In the genomic region with DNA sequence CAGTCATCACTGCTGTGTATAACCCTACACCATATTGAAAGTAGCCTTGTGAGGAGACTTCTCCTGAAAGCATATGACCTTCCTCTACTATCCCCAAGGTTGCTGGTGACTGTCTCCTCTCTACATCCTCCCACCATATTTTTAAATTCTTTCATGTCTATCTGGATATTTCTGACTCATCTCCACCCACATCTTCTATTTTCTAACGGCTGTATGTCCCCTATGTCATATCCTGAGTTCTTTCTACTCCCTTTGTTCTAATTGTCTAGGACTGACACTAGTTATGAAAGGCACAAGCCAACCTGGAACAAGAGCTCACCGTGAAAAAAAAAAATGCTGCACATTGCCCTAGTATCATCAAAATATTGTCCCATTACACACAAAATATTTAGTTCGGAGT, we compare ENCODE assay signal across 23 cellular contexts.
DNase-seq lines count a peak whose midpoint lies in the region; ATAC-seq and TF ChIP-seq lines count a peak whose summit lies in the region.
"Had no signal": no experiment of that assay in that cellular context is flagged by ENCODE, and none has a peak within 500 bp of the region (broad histone marks: within the 10 kb centered on the region; RNA-seq: fewer than 3 reads in every experiment).

No MANE protein-coding gene starts in this region.

- no peak overlapping the region for H3K4me2 ChIP-seq in trophoblast cell (ENCODE audit: low read length)
- H3K4me2 ChIP-seq: BLaER1 had no signal

- H4K12ac ChIP-seq in trophoblast cell (ENCODE audit: low read depth, low read length): no peak overlapping the region

- no peak overlapping the region for H2BK120ac ChIP-seq in trophoblast cell (ENCODE audit: insufficient read depth, low read length, poor library complexity)

- H2BK5ac ChIP-seq in trophoblast cell (ENCODE audit: low read depth, low read length, poor library complexity): no peak overlapping the region

- H3K4ac ChIP-seq in trophoblast cell (ENCODE audit: low read depth, low read length): no peak overlapping the region

- no peaks in the 10 kb centered on the region for H3K9me3 ChIP-seq in trophoblast cell (ENCODE audit: insufficient read depth, low read depth, low read length)
- H3K9me3 ChIP-seq in upper lobe of left lung: no peaks in the 10 kb centered on the region
- H3K9me3 ChIP-seq: BLaER1, HAP-1 had no signal

- H3K18ac ChIP-seq in trophoblast cell (ENCODE audit: low read length): no peak overlapping the region

- H3K4me3 Mint-ChIP-seq in activated T-helper 2 cell treated with anti-CD3 and anti-CD28 coated beads, Interferon-gamma antibody, Interleukin-2, Interleukin-4, amounts not matched to agents 10 μg/mL and 5 μg/mL and 100 μg/mL, durations not matched to agents 14 hours and 24 hours and 36 hours (ENCODE audit: low read depth): no peak overlapping the region
- H3K4me3 Mint-ChIP-seq: CD4-positive, CD25-positive, alpha-beta regulatory T cell; HFFc6 had no signal

- H3K9me3 Mint-ChIP-seq in activated T-helper 2 cell treated with anti-CD3 and anti-CD28 coated beads, Interferon-gamma antibody, Interleukin-2, Interleukin-4, amounts not matched to agents 10 μg/mL and 5 μg/mL and 100 μg/mL, durations not matched to agents 14 hours and 24 hours and 36 hours: peaks cover 9% of the 10 kb centered on the region

- H3K27ac ChIP-seq in trophoblast cell (ENCODE audit: low read depth, low read length) (no peak overlapping the region), upper lobe of left lung (no peak overlapping the region)
- H3K27ac ChIP-seq: BLaER1 had no signal

- no peak for TF ChIP-seq POLR2A in upper lobe of left lung (IDR thresholded peaks at IDR 0.05)

- H3K4me3 ChIP-seq in trophoblast cell (ENCODE audit: low read depth, low read length): no peak overlapping the region
- no peak overlapping the region for H3K4me3 ChIP-seq in upper lobe of left lung
- H3K4me3 ChIP-seq: BLaER1, HAP-1 had no signal

- no peaks in the 10 kb centered on the region for H3K36me3 Mint-ChIP-seq in activated T-helper 2 cell treated with anti-CD3 and anti-CD28 coated beads, Interferon-gamma antibody, Interleukin-2, Interleukin-4, amounts not matched to agents 10 μg/mL and 5 μg/mL and 100 μg/mL, durations not matched to agents 14 hours and 24 hours and 36 hours (ENCODE audit: low read depth)
- H3K36me3 Mint-ChIP-seq: CD4-positive, CD25-positive, alpha-beta regulatory T cell had no signal

- no peaks in the 10 kb centered on the region for H3K4me1 Mint-ChIP-seq in activated T-helper 2 cell treated with anti-CD3 and anti-CD28 coated beads, Interferon-gamma antibody, Interleukin-2, Interleukin-4, amounts not matched to agents 10 μg/mL and 5 μg/mL and 100 μg/mL, durations not matched to agents 14 hours and 24 hours and 36 hours (ENCODE audit: low read depth)
- H3K4me1 Mint-ChIP-seq: CD4-positive, CD25-positive, alpha-beta regulatory T cell had no signal

- no peak for ATAC-seq in upper lobe of left lung (ENCODE audit: low FRiP score in 2 of 2)
- ATAC-seq: Panc1 had no signal

- WGBS in trophoblast cell (ENCODE audit: extremely low coverage, insufficient coverage, insufficient read length): no CpG with 5 or more reads among the region's 3 CpGs
- 80 to 88% methylated on average over 3 of the region's 3 CpGs for WGBS in upper lobe of left lung, 2 donors

- no peaks in the 10 kb centered on the region for H3K79me2 ChIP-seq in trophoblast cell (ENCODE audit: control insufficient read depth, insufficient read depth, low read length, poor library complexity)

- no peak overlapping the region for H3K14ac ChIP-seq in trophoblast cell (ENCODE audit: low read length)

- no peak overlapping the region for H2AFZ ChIP-seq in trophoblast cell (ENCODE audit: insufficient read depth, low read length, poor library complexity)

- DNase-seq in COLO829 (ENCODE audit: low spot score): peak; percentile 28
- peak; percentile 7 for DNase-seq in GM13976 (ENCODE audit: low spot score)
- DNase-seq in SW480 (ENCODE audit: low spot score): peak; percentile 35
- DNase-seq in trophoblast cell: peak; percentile 10 to 71
- DNase-seq in activated T-helper 2 cell treated with anti-CD3 and anti-CD28 coated beads, Interferon-gamma antibody, Interleukin-2, Interleukin-4, amounts not matched to agents 10 μg/mL and 5 μg/mL and 100 μg/mL, durations not matched to agents 14 hours and 24 hours and 36 hours (ENCODE audit: low spot score): no peak
- DNase-seq in effector CD4-positive, alpha-beta T cell: no peak
- DNase-seq in upper lobe of left lung: no peak
- DNase-seq: CD4-positive, CD25-positive, alpha-beta regulatory T cell; COR-L47; GOT3; HFFc6; IMR-90; KG1; MM.1S; NCI-H1417; NCI-H1694 treated with DMSO at 0.1 percent for 48 hours; NCI-H2081; NCI-H2227 treated with DMSO at 0.1 percent for 48 hours; NCI-H526 treated with DMSO at 0.1 percent for 48 hours; SHP77 treated with DMSO at 0.1 percent for 48 hours had no signal

- no peak overlapping the region for H3K23ac ChIP-seq in trophoblast cell (ENCODE audit: low read length)

- no peak overlapping the region for H2AK5ac ChIP-seq in trophoblast cell (ENCODE audit: low read length)

- H2BK12ac ChIP-seq in trophoblast cell (ENCODE audit: low read length): no peak overlapping the region

- intact Hi-C loops in activated T-helper 2 cell treated with anti-CD3 and anti-CD28 coated beads, Interferon-gamma antibody, Interleukin-2, Interleukin-4, amounts not matched to agents 10 μg/mL and 5 μg/mL and 100 μg/mL, durations not matched to agents 14 hours and 24 hours and 36 hours (cut with micrococcal nuclease): no loop called here

- H3K27me3 Mint-ChIP-seq in activated T-helper 2 cell treated with anti-CD3 and anti-CD28 coated beads, Interferon-gamma antibody, Interleukin-2, Interleukin-4, amounts not matched to agents 10 μg/mL and 5 μg/mL and 100 μg/mL, durations not matched to agents 14 hours and 24 hours and 36 hours (ENCODE audit: low read depth): no peaks in the 10 kb centered on the region
- H3K27me3 Mint-ChIP-seq: CD4-positive, CD25-positive, alpha-beta regulatory T cell had no signal

- no peak overlapping the region for H4K91ac ChIP-seq in trophoblast cell (ENCODE audit: low read depth, low read length)

- TF ChIP-seq EP300 in upper lobe of left lung (IDR thresholded peaks at IDR 0.05): no peak

- H3K27ac Mint-ChIP-seq in activated T-helper 2 cell treated with anti-CD3 and anti-CD28 coated beads, Interferon-gamma antibody, Interleukin-2, Interleukin-4, amounts not matched to agents 10 μg/mL and 5 μg/mL and 100 μg/mL, durations not matched to agents 14 hours and 24 hours and 36 hours: no peak overlapping the region
- H3K27ac Mint-ChIP-seq: CD4-positive, CD25-positive, alpha-beta regulatory T cell; HFFc6 had no signal

- H3K27me3 ChIP-seq in trophoblast cell (ENCODE audit: insufficient read depth, low read length) (no peaks in the 10 kb centered on the region), upper lobe of left lung (no peaks in the 10 kb centered on the region)
- H3K27me3 ChIP-seq: BLaER1 had no signal

- TF ChIP-seq CTCF in GM13976 (IDR thresholded peaks at IDR 0.05; ENCODE audit: borderline replicate concordance, control extremely low read depth, extremely low read depth, insufficient read depth, missing control alignments) (no peak), upper lobe of left lung (IDR thresholded peaks at IDR 0.05) (no peak)

- in situ Hi-C loops in GM13976 (cut with MboI; ENCODE audit: low sequenced_read_pairs, unreplicated experiment): no loop called here

- H3K79me1 ChIP-seq in trophoblast cell (ENCODE audit: low read length): no peaks in the 10 kb centered on the region

- H4K8ac ChIP-seq in trophoblast cell (ENCODE audit: low read depth, low read length): no peak overlapping the region

- H3K36me3 ChIP-seq in trophoblast cell (ENCODE audit: control insufficient read depth in 1 of 2, insufficient read depth in 2 of 2, low read length in 2 of 2): no peaks in the 10 kb centered on the region
- H3K36me3 ChIP-seq in upper lobe of left lung: no peaks in the 10 kb centered on the region
- H3K36me3 ChIP-seq: BLaER1, HAP-1 had no signal

- H3K4me1 ChIP-seq in trophoblast cell (ENCODE audit: control insufficient read depth in 1 of 2, insufficient read depth in 2 of 2, low read length in 2 of 2): peaks cover 0 to 3% of the 10 kb centered on the region in 2 experiments
- H3K4me1 ChIP-seq in upper lobe of left lung: no peaks in the 10 kb centered on the region
- H3K4me1 ChIP-seq: HAP-1 had no signal

- H3K9ac ChIP-seq in trophoblast cell (ENCODE audit: low read length): no peak overlapping the region
- H3K9ac ChIP-seq: BLaER1 had no signal

Comparison
In these comparisons a context has a peak if more than half of its experiments do, and no peak if none do; other contexts are left out.
1. DNase-seq: peak in COLO829 (single experiment), GM13976 (single experiment), SW480 (single experiment) and trophoblast cell (2 of 2); none in activated T-helper 2 cell treated with anti-CD3 and anti-CD28 coated beads, Interferon-gamma antibody, Interleukin-2, Interleukin-4, amounts not matched to agents 10 μg/mL and 5 μg/mL and 100 μg/mL, durations not matched to agents 14 hours and 24 hours and 36 hours (single experiment), effector CD4-positive, alpha-beta T cell (single experiment) and upper lobe of left lung (0 of 2).